8 cellular contexts compared by ENCODE assay signal in the genomic region with DNA sequence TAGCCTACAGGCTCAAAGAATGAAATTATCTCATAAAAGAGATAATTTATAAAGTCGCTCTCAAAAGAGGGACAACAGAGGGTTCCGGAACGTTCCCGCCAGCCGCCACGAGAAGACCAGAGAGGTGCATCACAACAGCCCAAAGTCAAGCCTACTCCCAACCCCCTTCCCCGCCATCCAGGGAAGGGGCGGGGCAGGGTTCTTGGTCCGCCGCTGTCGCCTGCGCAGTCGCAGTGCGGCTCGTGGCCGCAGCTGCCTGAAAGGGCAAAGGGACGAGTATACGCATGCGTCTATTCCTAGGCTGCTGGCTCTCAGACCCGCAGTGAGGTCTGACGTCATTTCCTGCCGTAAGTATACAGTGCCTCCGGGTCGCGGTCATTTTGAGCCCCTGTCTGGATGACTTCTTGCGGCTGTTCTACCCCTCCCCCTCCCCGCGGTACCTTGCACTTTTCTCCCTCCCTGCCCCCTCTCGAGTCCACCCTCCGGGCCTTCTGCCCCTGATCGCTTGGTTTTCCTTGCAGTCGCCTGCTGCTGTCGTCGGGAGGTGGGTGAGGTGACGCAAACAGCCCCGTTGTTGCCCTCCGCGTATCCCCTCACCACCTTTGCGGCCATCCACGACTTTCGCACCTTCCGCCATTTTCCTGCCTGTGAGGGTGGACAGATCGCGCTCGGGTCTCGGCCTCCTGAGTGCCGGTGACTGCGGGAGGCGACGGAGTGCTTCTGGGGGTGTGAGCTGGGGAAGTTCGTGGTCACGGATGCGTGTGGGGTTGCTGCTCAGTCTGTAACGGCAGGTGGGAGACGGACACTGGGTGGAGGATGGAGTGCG. TPM values are rescaled to one million over a fixed set of nuclear protein-coding genes. Genes with fewer than 3 reads are reported as not detected.
DNase-seq lines count a peak whose midpoint lies in the region; ATAC-seq and TF ChIP-seq lines count a peak whose summit lies in the region.

A gene with protein sequence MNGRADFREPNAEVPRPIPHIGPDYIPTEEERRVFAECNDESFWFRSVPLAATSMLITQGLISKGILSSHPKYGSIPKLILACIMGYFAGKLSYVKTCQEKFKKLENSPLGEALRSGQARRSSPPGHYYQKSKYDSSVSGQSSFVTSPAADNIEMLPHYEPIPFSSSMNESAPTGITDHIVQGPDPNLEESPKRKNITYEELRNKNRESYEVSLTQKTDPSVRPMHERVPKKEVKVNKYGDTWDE (plus strand): TSS at position 383 of the 826 bp plus-strand sequence. CDS start 1,537 bp downstream, outside the sequence.

- TF ChIP-seq CTCF in PC-3 (conservative IDR thresholded peaks at IDR 0.05; ENCODE audit: low read depth, low read length) (no peak), mucosa of descending colon (IDR thresholded peaks at IDR 0.05) (no peak)

- H3K4me3 ChIP-seq in PC-3 (ENCODE audit: low read length) (peak within 1 kb of the TSS; percentile 85), mucosa of descending colon (peak within 1 kb of the TSS; percentile 77)

- POLR2A ChIA-PET in PC-3 (lab: Charles Lee; ENCODE audit: unreplicated experiment): no interaction called here

- H3K9ac ChIP-seq in PC-3 (ENCODE audit: low read length): peak within 1 kb of the TSS; percentile 97

- peaks cover 16% of the 10 kb centered on the region; the same call in 1 of the 2 replicates for H3K36me3 ChIP-seq in PC-3 (ENCODE audit: low read depth, low read length)
- no peaks in the 10 kb centered on the region for H3K36me3 ChIP-seq in mucosa of descending colon (ENCODE audit: low read depth)

- H3K9me3 ChIP-seq in PC-3 (ENCODE audit: low read length) (no peaks in the 10 kb centered on the region), mucosa of descending colon (no peaks in the 10 kb centered on the region)

- ATAC-seq in GM21576 (IDR thresholded peaks at IDR 0.05; ENCODE audit: unreplicated experiment) (peak; percentile 99), PC-3 (peak; percentile 99), mucosa of descending colon (peak; percentile 100)

- H3K4me1 ChIP-seq in PC-3 (ENCODE audit: insufficient read depth, low read length) (peaks cover 6% of the 10 kb centered on the region), mucosa of descending colon (ENCODE audit: low read depth) (peaks cover 6% of the 10 kb centered on the region)

- peak within 1 kb of the TSS; percentile 97 for H2AFZ ChIP-seq in PC-3 (ENCODE audit: low read length)

- H3F3A ChIP-seq in PC-3 (ENCODE audit: low read length, unreplicated experiment): no peaks in the 10 kb centered on the region

- no TSS peak for BruUV-seq in PC-3 (replicated peaks; lab: Mats Ljungman, UMichigan)

- intact Hi-C loops in PC-3 (cut with micrococcal nuclease) (loop anchor here (1.0 kb wide), 1 partner anchor 51 kb away; a partner anchor contains a TSS), mucosa of descending colon (cut with DNase I, micrococcal nuclease) (no loop called here)

- no peaks in the 10 kb centered on the region for H4K20me1 ChIP-seq in PC-3 (ENCODE audit: low read length)

- no peak for TF ChIP-seq RAD21 in Ishikawa (IDR thresholded peaks at IDR 0.05; ENCODE audit: low read depth)

- H3K27ac ChIP-seq in PC-3 (ENCODE audit: low read length) (peak within 1 kb of the TSS; percentile 83), epithelial cell of prostate (peak within 1 kb of the TSS; percentile 91)

- DNase-seq in DMS114 treated with DMSO at 0.1 percent for 48 hours (lab: John Stamatoyannopoulos, UW; ENCODE audit: unreplicated experiment) (peak; percentile 96), PC-3 (peak; percentile 97), activated T-cell treated with anti-CD3 and anti-CD28 coated beads for 48 hours (ENCODE audit: low read depth) (peak; percentile 90), epithelial cell of prostate (ENCODE audit: low read depth, low spot score) (peak; percentile 95), mucosa of descending colon (peak; percentile 95 to 99 (median 97))
- peak; percentile 88 for DNase-seq in stimulated activated CD8-positive, alpha-beta memory T cell treated with anti-CD3 and anti-CD28 coated beads, Interleukin-4, amount 100 ng/mL, for 24 hours (ENCODE audit: low read depth)

- H3K79me2 ChIP-seq in PC-3 (ENCODE audit: low read length): peaks cover 46% of the 10 kb centered on the region

- no peak for TF ChIP-seq EP300 in Ishikawa (IDR thresholded peaks at IDR 0.05; ENCODE audit: borderline replicate concordance)

- CTCF ChIA-PET in PC-3 (lab: Charles Lee): no interaction called here

- no peaks in the 10 kb centered on the region for H3K27me3 ChIP-seq in PC-3 (ENCODE audit: low read length)

- no peaks in the 10 kb centered on the region for H3K9me2 ChIP-seq in PC-3 (replicated peaks; ENCODE audit: low read length)

- H3K4me2 ChIP-seq in PC-3 (ENCODE audit: low read length): peak within 1 kb of the TSS; percentile 84

TF ChIP-seq in Ishikawa, 13 proteins besides CTCF, POLR2A, EP300 and RAD21:
- TF ChIP-seq YY1 (IDR thresholded peaks at IDR 0.05; ENCODE audit: low read depth) (peak; percentile 93), FOXM1 (IDR thresholded peaks at IDR 0.05; ENCODE audit: borderline replicate concordance, low read depth) (0 out of 2 replicates have a peak, but pooled peaks have one; percentile 19), TEAD4 (IDR thresholded peaks at IDR 0.05) (peak; percentile 31), CREB1 (IDR thresholded peaks at IDR 0.05; ENCODE audit: low read depth) (0 out of 2 replicates have a peak, but pooled peaks have one; percentile 58), NFIC (IDR thresholded peaks at IDR 0.05) (no peak), TCF12 (IDR thresholded peaks at IDR 0.05; ENCODE audit: low read depth) (peak; percentile 69), EGR1 (IDR thresholded peaks at IDR 0.05) (no peak), TAF1 (IDR thresholded peaks at IDR 0.05; ENCODE audit: low read depth) (peak; percentile 78), ZBTB7A (IDR thresholded peaks at IDR 0.05; ENCODE audit: low read depth) (no peak), CEBPB (IDR thresholded peaks at IDR 0.05) (no peak)
- TF ChIP-seq, protein P1, sequence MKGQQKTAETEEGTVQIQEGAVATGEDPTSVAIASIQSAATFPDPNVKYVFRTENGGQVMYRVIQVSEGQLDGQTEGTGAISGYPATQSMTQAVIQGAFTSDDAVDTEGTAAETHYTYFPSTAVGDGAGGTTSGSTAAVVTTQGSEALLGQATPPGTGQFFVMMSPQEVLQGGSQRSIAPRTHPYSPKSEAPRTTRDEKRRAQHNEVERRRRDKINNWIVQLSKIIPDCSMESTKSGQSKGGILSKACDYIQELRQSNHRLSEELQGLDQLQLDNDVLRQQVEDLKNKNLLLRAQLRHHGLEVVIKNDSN (IDR thresholded peaks at IDR 0.05): no peak
- TF ChIP-seq, protein P2, sequence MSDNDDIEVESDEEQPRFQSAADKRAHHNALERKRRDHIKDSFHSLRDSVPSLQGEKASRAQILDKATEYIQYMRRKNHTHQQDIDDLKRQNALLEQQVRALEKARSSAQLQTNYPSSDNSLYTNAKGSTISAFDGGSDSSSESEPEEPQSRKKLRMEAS (IDR thresholded peaks at IDR 0.05): peak; percentile 62

RNA-seq across cellular contexts. Expression of the gene that starts here (rescaled TPM):
- 52.6 and 61.0 TPM in 2 replicates for total RNA-seq in PC-3 (2014; rRNA removed)
- 100 to 1,000 TPM; 119 to 150 (median 133) TPM for total RNA-seq in mucosa of descending colon

Comparison
In these comparisons a context has a peak if more than half of its experiments do, and no peak if none do; other contexts are left out.
1. Peak in every context shown above with its lines: DNase-seq, ATAC-seq, H3K4me3 ChIP-seq and H3K27ac ChIP-seq.